1 cellular context compared by ENCODE assay signal in genomic region chr5:142156839-142157463, GRCh38.
TF ChIP-seq lines count a peak whose summit lies in the region.

No MANE protein-coding gene starts in this region.

TF ChIP-seq in SK-N-SH, 30 proteins besides CTCF, POLR2A, EP300 and RAD21 (continued from another document):
- TF ChIP-seq, protein P1, sequence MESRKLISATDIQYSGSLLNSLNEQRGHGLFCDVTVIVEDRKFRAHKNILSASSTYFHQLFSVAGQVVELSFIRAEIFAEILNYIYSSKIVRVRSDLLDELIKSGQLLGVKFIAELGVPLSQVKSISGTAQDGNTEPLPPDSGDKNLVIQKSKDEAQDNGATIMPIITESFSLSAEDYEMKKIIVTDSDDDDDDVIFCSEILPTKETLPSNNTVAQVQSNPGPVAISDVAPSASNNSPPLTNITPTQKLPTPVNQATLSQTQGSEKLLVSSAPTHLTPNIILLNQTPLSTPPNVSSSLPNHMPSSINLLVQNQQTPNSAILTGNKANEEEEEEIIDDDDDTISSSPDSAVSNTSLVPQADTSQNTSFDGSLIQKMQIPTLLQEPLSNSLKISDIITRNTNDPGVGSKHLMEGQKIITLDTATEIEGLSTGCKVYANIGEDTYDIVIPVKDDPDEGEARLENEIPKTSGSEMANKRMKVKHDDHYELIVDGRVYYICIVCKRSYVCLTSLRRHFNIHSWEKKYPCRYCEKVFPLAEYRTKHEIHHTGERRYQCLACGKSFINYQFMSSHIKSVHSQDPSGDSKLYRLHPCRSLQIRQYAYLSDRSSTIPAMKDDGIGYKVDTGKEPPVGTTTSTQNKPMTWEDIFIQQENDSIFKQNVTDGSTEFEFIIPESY (IDR thresholded peaks at IDR 0.05; ENCODE audit: borderline replicate concordance, low read depth), result no peak
- TF ChIP-seq IRF3 (IDR thresholded peaks at IDR 0.05; ENCODE audit: low read depth, low read length) (no peak), YY1 (IDR thresholded peaks at IDR 0.05; ENCODE audit: low read depth) (no peak), ELF1 (IDR thresholded peaks at IDR 0.05) (no peak)
TF ChIP-seq in SK-N-SH: peak in this region for 0.
